ENCODE assay signal across 22 cellular contexts in genomic region chr13:109394311-109394988, GRCh38.
"Had no signal": no experiment of that assay in that cellular context is flagged by ENCODE, and none has a peak within 500 bp of the region (broad histone marks: within the 10 kb centered on the region; RNA-seq: fewer than 3 reads in every experiment).

No MANE protein-coding gene starts in this region.

- ATAC-seq: activated T-cell treated with anti-CD3 and anti-CD28 coated beads, Interleukin-2, amount 50 U/mL, for 72 hours; heart left ventricle; left colon; naive thymus-derived CD8-positive, alpha-beta T cell had no signal

- H3K9ac ChIP-seq: neural progenitor cell had no signal

- H3K36me3 ChIP-seq: heart left ventricle, neural progenitor cell, spleen, thoracic aorta, vagina had no signal

- H3K9me3 ChIP-seq: heart left ventricle, spleen, thoracic aorta, vagina had no signal

- H3K27me3 ChIP-seq: neural progenitor cell, spleen, vagina had no signal

- H3K4me3 ChIP-seq: heart left ventricle, lung, neural progenitor cell, spleen, thoracic aorta, vagina had no signal

- H2AFZ ChIP-seq: neural progenitor cell had no signal

- H3K4me2 ChIP-seq: neural progenitor cell had no signal

- H3K4me1 ChIP-seq: neural progenitor cell, vagina had no signal

- H3K27ac ChIP-seq: heart left ventricle, neural progenitor cell, thoracic aorta, vagina had no signal

- DNase-seq: activated CD4-positive, alpha-beta T cell treated with anti-CD3 and anti-CD28 coated beads for 4 hours; activated CD4-positive, alpha-beta T cell treated with anti-CD3 and anti-CD28 coated beads, Interleukin-2, amount 50 U/mL, for 48 hours; activated CD4-positive, CD25-positive, alpha-beta regulatory T cell; activated CD8-positive, alpha-beta memory T cell treated with anti-CD3 and anti-CD28 coated beads, Interleukin-2, amount 50 U/mL, for 48 hours; activated effector memory CD4-positive, alpha-beta T cell treated with anti-CD3 and anti-CD28 coated beads, Interleukin-2, amount 50 U/mL, for 16 hours; activated naive CD4-positive, alpha-beta T cell treated with anti-CD3 and anti-CD28 coated beads, Interleukin-2, amount 10 ng/mL, durations not matched to agents 7 days and 5 days; activated T-cell treated with anti-CD3 and anti-CD28 coated beads, Interleukin-2, amount 50 U/mL, for 72 hours; caudate nucleus; dermis blood vessel endothelial cell; effector CD8-positive, alpha-beta T cell; erythroblast; heart left ventricle; left colon; naive thymus-derived CD8-positive, alpha-beta T cell; spleen; stimulated activated CD4-positive, alpha-beta T cell treated with anti-CD3 and anti-CD28 coated beads, Interleukin-4, amount 100 ng/mL, for 1 hour; stimulated activated naive CD4-positive, alpha-beta T cell; T1000 had no signal
